9 cellular contexts compared by ENCODE assay signal in the genomic region with DNA sequence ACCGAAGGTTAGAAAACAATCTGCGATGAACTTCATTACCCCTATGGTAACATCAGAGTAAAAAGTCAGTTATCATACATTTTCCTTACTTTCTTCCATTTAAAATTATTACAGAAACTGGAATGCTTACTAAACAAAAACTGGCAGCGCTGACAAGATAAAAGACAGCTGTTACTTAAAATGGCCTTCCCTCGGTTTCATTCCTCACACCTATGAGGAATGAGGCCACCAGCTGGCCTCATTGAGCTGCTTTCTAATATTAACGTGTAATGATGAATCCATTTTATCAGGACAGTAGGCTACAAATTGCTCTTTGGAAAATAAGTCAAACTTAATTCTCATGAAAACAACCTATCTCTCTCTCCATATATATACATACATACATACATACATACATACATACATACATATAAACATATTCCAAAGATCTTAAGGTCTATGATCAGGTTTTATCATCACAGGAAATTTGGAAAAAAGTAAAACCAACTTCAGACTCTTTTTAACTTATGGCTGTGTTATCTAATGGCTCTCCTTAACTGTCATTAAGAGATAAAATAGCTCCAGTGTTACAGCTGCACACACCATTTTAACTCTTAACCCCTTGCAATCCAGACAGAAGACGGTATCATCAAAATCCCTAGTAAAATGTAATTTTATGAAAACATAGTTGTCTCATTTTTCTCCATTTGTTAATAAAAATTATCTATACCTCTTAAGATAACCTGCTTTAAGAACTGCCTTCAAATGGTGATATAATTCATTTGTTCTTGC. TPM values are rescaled to one million over a fixed set of nuclear protein-coding genes. Genes with fewer than 3 reads are reported as not detected.
DNase-seq lines count a peak whose midpoint lies in the region; ATAC-seq and TF ChIP-seq lines count a peak whose summit lies in the region.
"Had no signal": no experiment of that assay in that cellular context is flagged by ENCODE, and none has a peak within 500 bp of the region (broad histone marks: within the 10 kb centered on the region; RNA-seq: fewer than 3 reads in every experiment).

No MANE protein-coding gene starts in this region.

- DNase-seq in heart left ventricle (no peak), cardiac septum (ENCODE audit: low spot score) (no peak), suprapubic skin (ENCODE audit: low spot score in 2 of 2) (no peak), NCI-H2029 treated with DMSO at 0.1 percent for 48 hours (lab: John Stamatoyannopoulos, UW) (no peak), dermis blood vessel endothelial cell (no peak), vagina (ENCODE audit: extremely low spot score in 2 of 2) (no peak)
- DNase-seq in activated naive CD8-positive, alpha-beta T cell treated with anti-CD3 and anti-CD28 coated beads, Interleukin-2, amount 50 U/mL, for 24 hours = no peak
- DNase-seq: NCI-H1694 had no signal

- no peaks in the 10 kb centered on the region for H3K9me3 ChIP-seq in heart left ventricle
- H3K9me3 ChIP-seq in iPS-20b (ENCODE audit: insufficient read depth, low read depth, low read length) = no peaks in the 10 kb centered on the region
- H3K9me3 ChIP-seq in suprapubic skin = no peaks in the 10 kb centered on the region
- H3K9me3 ChIP-seq in vagina = no peaks in the 10 kb centered on the region

- H3K9me3 Mint-ChIP-seq in activated naive CD8-positive, alpha-beta T cell treated with anti-CD3 and anti-CD28 coated beads, Interleukin-2, amount 50 U/mL, for 24 hours = no peaks in the 10 kb centered on the region

- peak overlapping the region; percentile 70 for H3K27ac Mint-ChIP-seq in activated naive CD8-positive, alpha-beta T cell treated with anti-CD3 and anti-CD28 coated beads, Interleukin-2, amount 50 U/mL, for 24 hours

- H3K4me3 ChIP-seq in heart left ventricle = peak overlapping the region in 8 of 12 donors; percentile 5 to 97 (median 18)
- H3K4me3 ChIP-seq in iPS-20b (ENCODE audit: low read length) = peak overlapping the region; percentile 100
- peak overlapping the region; percentile 22 for H3K4me3 ChIP-seq in suprapubic skin
- no peak overlapping the region for H3K4me3 ChIP-seq in vagina

- H3K4me1 Mint-ChIP-seq in activated naive CD8-positive, alpha-beta T cell treated with anti-CD3 and anti-CD28 coated beads, Interleukin-2, amount 50 U/mL, for 24 hours = peaks cover 84% of the 10 kb centered on the region

- no peak for TF ChIP-seq EP300 in suprapubic skin (IDR thresholded peaks at IDR 0.05)

- H3K27ac ChIP-seq in heart left ventricle (peak overlapping the region in 5 of 12 donors; percentile 1 to 14 (median 6)), iPS-20b (ENCODE audit: low read length) (no peak overlapping the region), suprapubic skin (no peak overlapping the region), vagina (no peak overlapping the region)

- no peak for TF ChIP-seq POLR2A in heart left ventricle (IDR thresholded peaks at IDR 0.05)
- TF ChIP-seq POLR2A in suprapubic skin (IDR thresholded peaks at IDR 0.05) = no peak
- TF ChIP-seq POLR2A in vagina (IDR thresholded peaks at IDR 0.05) = no peak

- peaks cover 91% of the 10 kb centered on the region for H3K36me3 Mint-ChIP-seq in activated naive CD8-positive, alpha-beta T cell treated with anti-CD3 and anti-CD28 coated beads, Interleukin-2, amount 50 U/mL, for 24 hours (ENCODE audit: low read depth)

- H3K36me3 ChIP-seq in heart left ventricle (peaks cover 3 to 93% (median 90%) of the 10 kb centered on the region in 9 donors), iPS-20b (ENCODE audit: insufficient read depth, low read depth, low read length) (peaks cover 94% of the 10 kb centered on the region), suprapubic skin (peaks cover 72% of the 10 kb centered on the region), vagina (peaks cover under 1 to 81% of the 10 kb centered on the region in 2 donors)

- intact Hi-C loops in heart left ventricle (cut with DNase I) = loop anchor here in 1 of 10 donors (10.0 kb wide), 1 partner anchor 90 kb away; no protein-coding TSS in a partner anchor
- intact Hi-C loops in cardiac septum (cut with DNase I) = no loop called here
- intact Hi-C loops in vagina (cut with DNase I) = no loop called here

- H3K27me3 ChIP-seq in heart left ventricle = no peaks in the 10 kb centered on the region
- H3K27me3 ChIP-seq in iPS-20b (ENCODE audit: insufficient read depth, low read length) = no peaks in the 10 kb centered on the region
- no peaks in the 10 kb centered on the region for H3K27me3 ChIP-seq in suprapubic skin
- H3K27me3 ChIP-seq in vagina = no peaks in the 10 kb centered on the region

- WGBS in heart left ventricle, 4 donors = 33 to 37% (median 34%) methylated on average over 6 of the region's 6 CpGs
- 46% methylated on average over 6 of the region's 6 CpGs for WGBS in suprapubic skin

- H3K4me3 Mint-ChIP-seq in activated naive CD8-positive, alpha-beta T cell treated with anti-CD3 and anti-CD28 coated beads, Interleukin-2, amount 50 U/mL, for 24 hours = peak overlapping the region; percentile 99

- no peak overlapping the region for H3K9ac ChIP-seq in iPS-20b (ENCODE audit: low read depth, low read length)

- H3K27me3 Mint-ChIP-seq in activated naive CD8-positive, alpha-beta T cell treated with anti-CD3 and anti-CD28 coated beads, Interleukin-2, amount 50 U/mL, for 24 hours = no peaks in the 10 kb centered on the region

- H3K4me1 ChIP-seq in heart left ventricle = peaks cover 20 to 70% (median 57%) of the 10 kb centered on the region in 12 donors
- H3K4me1 ChIP-seq in iPS-20b (ENCODE audit: insufficient read depth, low read length) = peaks cover 20% of the 10 kb centered on the region
- peaks cover 49% of the 10 kb centered on the region for H3K4me1 ChIP-seq in suprapubic skin
- peaks cover 56% of the 10 kb centered on the region for H3K4me1 ChIP-seq in vagina

- peak in 2 of 12 donors; percentile 19 to 22 for TF ChIP-seq CTCF in heart left ventricle (IDR thresholded peaks at IDR 0.05)
- no peak for TF ChIP-seq CTCF in suprapubic skin (IDR thresholded peaks at IDR 0.05)
- TF ChIP-seq CTCF in vagina (IDR thresholded peaks at IDR 0.05) = no peak

- peak in 1 of 4 donors; percentile 44 for ATAC-seq in heart left ventricle
- no peak for ATAC-seq in activated naive CD8-positive, alpha-beta T cell treated with anti-CD3 and anti-CD28 coated beads, Interleukin-2, amount 50 U/mL, for 24 hours

RNA-seq across cellular contexts. Expression of a gene that starts 5.2 kb away (rescaled TPM):
- total RNA-seq in heart left ventricle = 10 to 100 TPM; 15.5 to 66.7 (median 26.8) TPM
- polyA plus RNA-seq in heart left ventricle = 10 to 100 TPM; 19.4 to 25.3 TPM
- total RNA-seq in cardiac septum = 41.7 TPM
- 100 to 1,000 TPM; 203 to 665 (median 246) TPM for total RNA-seq in suprapubic skin
- 87.8 and 195 TPM in 2 replicates for total RNA-seq in dermis blood vessel endothelial cell
- total RNA-seq in vagina = 269 TPM

Comparison
In these comparisons a context has a peak if more than half of its experiments do, and no peak if none do; other contexts are left out.
1. H3K4me3 ChIP-seq: peak in heart left ventricle (8 of 12), iPS-20b (single experiment) and suprapubic skin (single experiment); none in vagina (0 of 2).